Comparison of ENCODE assay signal across 1 cellular context in the genomic region with DNA sequence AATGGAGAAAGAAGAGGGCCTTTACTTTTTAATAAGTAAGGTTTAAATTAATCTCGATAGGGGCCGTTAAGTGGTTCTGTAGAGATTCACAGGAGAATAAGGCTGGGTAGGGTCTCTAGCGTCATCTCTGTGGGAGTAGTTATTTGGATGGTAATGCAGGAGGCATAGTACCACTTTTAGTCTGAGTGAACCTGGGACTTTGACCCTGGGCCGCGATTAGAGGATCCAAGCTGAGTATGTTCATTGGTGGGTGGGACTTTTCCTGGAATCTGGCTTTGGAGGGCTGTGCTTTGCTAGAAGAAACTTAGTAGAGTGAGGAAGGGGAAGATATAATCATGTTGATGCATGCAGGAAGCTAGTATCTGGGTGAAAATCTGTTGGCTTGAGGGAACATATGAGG.
A peak's percentile ranks its signal among the peaks of the same experiment; 100 is the strongest.
TF ChIP-seq lines count a peak whose summit lies in the region.

No MANE protein-coding gene starts in this region.

TF ChIP-seq in HepG2, 621 proteins besides CTCF, POLR2A, EP300 and RAD21 (continues in another document):
- TF ChIP-seq ZMYM3 (CRISPR knock-in tag; IDR thresholded peaks at IDR 0.05) = 0 out of 2 replicates have a peak, but pooled peaks have one; percentile 23
- TF ChIP-seq, protein P1, sequence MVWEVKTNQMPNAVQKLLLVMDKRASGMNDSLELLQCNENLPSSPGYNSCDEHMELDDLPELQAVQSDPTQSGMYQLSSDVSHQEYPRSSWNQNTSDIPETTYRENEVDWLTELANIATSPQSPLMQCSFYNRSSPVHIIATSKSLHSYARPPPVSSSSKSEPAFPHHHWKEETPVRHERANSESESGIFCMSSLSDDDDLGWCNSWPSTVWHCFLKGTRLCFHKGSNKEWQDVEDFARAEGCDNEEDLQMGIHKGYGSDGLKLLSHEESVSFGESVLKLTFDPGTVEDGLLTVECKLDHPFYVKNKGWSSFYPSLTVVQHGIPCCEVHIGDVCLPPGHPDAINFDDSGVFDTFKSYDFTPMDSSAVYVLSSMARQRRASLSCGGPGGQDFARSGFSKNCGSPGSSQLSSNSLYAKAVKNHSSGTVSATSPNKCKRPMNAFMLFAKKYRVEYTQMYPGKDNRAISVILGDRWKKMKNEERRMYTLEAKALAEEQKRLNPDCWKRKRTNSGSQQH (CRISPR knock-in tag; IDR thresholded peaks at IDR 0.05; ENCODE audit: low read depth) = no peak
- TF ChIP-seq, protein P2, sequence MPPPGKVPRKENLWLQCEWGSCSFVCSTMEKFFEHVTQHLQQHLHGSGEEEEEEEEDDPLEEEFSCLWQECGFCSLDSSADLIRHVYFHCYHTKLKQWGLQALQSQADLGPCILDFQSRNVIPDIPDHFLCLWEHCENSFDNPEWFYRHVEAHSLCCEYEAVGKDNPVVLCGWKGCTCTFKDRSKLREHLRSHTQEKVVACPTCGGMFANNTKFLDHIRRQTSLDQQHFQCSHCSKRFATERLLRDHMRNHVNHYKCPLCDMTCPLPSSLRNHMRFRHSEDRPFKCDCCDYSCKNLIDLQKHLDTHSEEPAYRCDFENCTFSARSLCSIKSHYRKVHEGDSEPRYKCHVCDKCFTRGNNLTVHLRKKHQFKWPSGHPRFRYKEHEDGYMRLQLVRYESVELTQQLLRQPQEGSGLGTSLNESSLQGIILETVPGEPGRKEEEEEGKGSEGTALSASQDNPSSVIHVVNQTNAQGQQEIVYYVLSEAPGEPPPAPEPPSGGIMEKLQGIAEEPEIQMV (CRISPR knock-in tag; IDR thresholded peaks at IDR 0.05; ENCODE audit: low read depth) = no peak
- TF ChIP-seq ZFP1 (CRISPR knock-in tag; IDR thresholded peaks at IDR 0.05) = no peak
- TF ChIP-seq ZSCAN9 (CRISPR knock-in tag; IDR thresholded peaks at IDR 0.05; ENCODE audit: borderline replicate concordance) = peak; percentile 69; the same call in 1 of the 2 replicates
- no peak for TF ChIP-seq ZNF343 (CRISPR knock-in tag; IDR thresholded peaks at IDR 0.05)
- 0 out of 2 replicates have a peak, but pooled peaks have one; percentile 24 for TF ChIP-seq ZNF317 (CRISPR knock-in tag; IDR thresholded peaks at IDR 0.05)
- TF ChIP-seq LCORL (IDR thresholded peaks at IDR 0.05) = no peak
- peak; percentile 68 for TF ChIP-seq LCORL (CRISPR knock-in tag; IDR thresholded peaks at IDR 0.05)
- 0 out of 2 replicates have a peak, but pooled peaks have one; percentile 25 for TF ChIP-seq HDAC2 (CRISPR knock-in tag; IDR thresholded peaks at IDR 0.05)
- TF ChIP-seq SOX13 (IDR thresholded peaks at IDR 0.05) = no peak
- TF ChIP-seq SOX13 (CRISPR knock-in tag; conservative IDR thresholded peaks at IDR 0.05 in 1 of 2, IDR thresholded peaks at IDR 0.05 in 1 of 2) = peak in 1 of 2 experiments; percentile 28; a peak in 1 of 4 replicates
- TF ChIP-seq, protein P3, sequence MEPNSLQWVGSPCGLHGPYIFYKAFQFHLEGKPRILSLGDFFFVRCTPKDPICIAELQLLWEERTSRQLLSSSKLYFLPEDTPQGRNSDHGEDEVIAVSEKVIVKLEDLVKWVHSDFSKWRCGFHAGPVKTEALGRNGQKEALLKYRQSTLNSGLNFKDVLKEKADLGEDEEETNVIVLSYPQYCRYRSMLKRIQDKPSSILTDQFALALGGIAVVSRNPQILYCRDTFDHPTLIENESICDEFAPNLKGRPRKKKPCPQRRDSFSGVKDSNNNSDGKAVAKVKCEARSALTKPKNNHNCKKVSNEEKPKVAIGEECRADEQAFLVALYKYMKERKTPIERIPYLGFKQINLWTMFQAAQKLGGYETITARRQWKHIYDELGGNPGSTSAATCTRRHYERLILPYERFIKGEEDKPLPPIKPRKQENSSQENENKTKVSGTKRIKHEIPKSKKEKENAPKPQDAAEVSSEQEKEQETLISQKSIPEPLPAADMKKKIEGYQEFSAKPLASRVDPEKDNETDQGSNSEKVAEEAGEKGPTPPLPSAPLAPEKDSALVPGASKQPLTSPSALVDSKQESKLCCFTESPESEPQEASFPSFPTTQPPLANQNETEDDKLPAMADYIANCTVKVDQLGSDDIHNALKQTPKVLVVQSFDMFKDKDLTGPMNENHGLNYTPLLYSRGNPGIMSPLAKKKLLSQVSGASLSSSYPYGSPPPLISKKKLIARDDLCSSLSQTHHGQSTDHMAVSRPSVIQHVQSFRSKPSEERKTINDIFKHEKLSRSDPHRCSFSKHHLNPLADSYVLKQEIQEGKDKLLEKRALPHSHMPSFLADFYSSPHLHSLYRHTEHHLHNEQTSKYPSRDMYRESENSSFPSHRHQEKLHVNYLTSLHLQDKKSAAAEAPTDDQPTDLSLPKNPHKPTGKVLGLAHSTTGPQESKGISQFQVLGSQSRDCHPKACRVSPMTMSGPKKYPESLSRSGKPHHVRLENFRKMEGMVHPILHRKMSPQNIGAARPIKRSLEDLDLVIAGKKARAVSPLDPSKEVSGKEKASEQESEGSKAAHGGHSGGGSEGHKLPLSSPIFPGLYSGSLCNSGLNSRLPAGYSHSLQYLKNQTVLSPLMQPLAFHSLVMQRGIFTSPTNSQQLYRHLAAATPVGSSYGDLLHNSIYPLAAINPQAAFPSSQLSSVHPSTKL (CRISPR knock-in tag; IDR thresholded peaks at IDR 0.05) = peak; percentile 80
- TF ChIP-seq HNF4A (CRISPR knock-in tag; IDR thresholded peaks at IDR 0.05) = peak; percentile 93
- TF ChIP-seq, protein P4, sequence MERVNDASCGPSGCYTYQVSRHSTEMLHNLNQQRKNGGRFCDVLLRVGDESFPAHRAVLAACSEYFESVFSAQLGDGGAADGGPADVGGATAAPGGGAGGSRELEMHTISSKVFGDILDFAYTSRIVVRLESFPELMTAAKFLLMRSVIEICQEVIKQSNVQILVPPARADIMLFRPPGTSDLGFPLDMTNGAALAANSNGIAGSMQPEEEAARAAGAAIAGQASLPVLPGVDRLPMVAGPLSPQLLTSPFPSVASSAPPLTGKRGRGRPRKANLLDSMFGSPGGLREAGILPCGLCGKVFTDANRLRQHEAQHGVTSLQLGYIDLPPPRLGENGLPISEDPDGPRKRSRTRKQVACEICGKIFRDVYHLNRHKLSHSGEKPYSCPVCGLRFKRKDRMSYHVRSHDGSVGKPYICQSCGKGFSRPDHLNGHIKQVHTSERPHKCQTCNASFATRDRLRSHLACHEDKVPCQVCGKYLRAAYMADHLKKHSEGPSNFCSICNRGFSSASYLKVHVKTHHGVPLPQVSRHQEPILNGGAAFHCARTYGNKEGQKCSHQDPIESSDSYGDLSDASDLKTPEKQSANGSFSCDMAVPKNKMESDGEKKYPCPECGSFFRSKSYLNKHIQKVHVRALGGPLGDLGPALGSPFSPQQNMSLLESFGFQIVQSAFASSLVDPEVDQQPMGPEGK (CRISPR knock-in tag; IDR thresholded peaks at IDR 0.05) = peak; percentile 41; the same call in 1 of the 2 replicates
- TF ChIP-seq XRCC5 (optimal IDR thresholded peaks at IDR 0.05; ENCODE audit: low read length) = peak; percentile 26
- TF ChIP-seq KLF16 (CRISPR knock-in tag; IDR thresholded peaks at IDR 0.05) = peak in 1 of 2 experiments; percentile 54; a peak in 1 of 4 replicates
- peak; percentile 21; the same call in 1 of the 2 replicates for TF ChIP-seq KAT8 (CRISPR knock-in tag; IDR thresholded peaks at IDR 0.05)
- peak; percentile 71; the same call in 1 of the 2 replicates for TF ChIP-seq BCL6 (CRISPR knock-in tag; IDR thresholded peaks at IDR 0.05)
- no peak; the same call in 1 of the 2 replicates for TF ChIP-seq ZNF12 (CRISPR knock-in tag; IDR thresholded peaks at IDR 0.05)
- TF ChIP-seq, protein P5, sequence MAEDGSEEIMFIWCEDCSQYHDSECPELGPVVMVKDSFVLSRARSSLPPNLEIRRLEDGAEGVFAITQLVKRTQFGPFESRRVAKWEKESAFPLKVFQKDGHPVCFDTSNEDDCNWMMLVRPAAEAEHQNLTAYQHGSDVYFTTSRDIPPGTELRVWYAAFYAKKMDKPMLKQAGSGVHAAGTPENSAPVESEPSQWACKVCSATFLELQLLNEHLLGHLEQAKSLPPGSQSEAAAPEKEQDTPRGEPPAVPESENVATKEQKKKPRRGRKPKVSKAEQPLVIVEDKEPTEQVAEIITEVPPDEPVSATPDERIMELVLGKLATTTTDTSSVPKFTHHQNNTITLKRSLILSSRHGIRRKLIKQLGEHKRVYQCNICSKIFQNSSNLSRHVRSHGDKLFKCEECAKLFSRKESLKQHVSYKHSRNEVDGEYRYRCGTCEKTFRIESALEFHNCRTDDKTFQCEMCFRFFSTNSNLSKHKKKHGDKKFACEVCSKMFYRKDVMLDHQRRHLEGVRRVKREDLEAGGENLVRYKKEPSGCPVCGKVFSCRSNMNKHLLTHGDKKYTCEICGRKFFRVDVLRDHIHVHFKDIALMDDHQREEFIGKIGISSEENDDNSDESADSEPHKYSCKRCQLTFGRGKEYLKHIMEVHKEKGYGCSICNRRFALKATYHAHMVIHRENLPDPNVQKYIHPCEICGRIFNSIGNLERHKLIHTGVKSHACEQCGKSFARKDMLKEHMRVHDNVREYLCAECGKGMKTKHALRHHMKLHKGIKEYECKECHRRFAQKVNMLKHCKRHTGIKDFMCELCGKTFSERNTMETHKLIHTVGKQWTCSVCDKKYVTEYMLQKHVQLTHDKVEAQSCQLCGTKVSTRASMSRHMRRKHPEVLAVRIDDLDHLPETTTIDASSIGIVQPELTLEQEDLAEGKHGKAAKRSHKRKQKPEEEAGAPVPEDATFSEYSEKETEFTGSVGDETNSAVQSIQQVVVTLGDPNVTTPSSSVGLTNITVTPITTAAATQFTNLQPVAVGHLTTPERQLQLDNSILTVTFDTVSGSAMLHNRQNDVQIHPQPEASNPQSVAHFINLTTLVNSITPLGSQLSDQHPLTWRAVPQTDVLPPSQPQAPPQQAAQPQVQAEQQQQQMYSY (CRISPR knock-in tag; IDR thresholded peaks at IDR 0.05) = no peak
- no peak for TF ChIP-seq SIX1 (CRISPR knock-in tag; IDR thresholded peaks at IDR 0.05; ENCODE audit: borderline replicate concordance)
- peak; percentile 59 for TF ChIP-seq TEAD3 (CRISPR knock-in tag; optimal IDR thresholded peaks at IDR 0.05; ENCODE audit: borderline replicate concordance)
- TF ChIP-seq GFI1 (CRISPR knock-in tag; IDR thresholded peaks at IDR 0.05; ENCODE audit: borderline replicate concordance) = peak; percentile 87
- peak; percentile 21; the same call in 1 of the 2 replicates for TF ChIP-seq YEATS2 (CRISPR knock-in tag; IDR thresholded peaks at IDR 0.05; ENCODE audit: borderline replicate concordance)
- peak; percentile 66; the same call in 1 of the 2 replicates for TF ChIP-seq POGZ (CRISPR knock-in tag; IDR thresholded peaks at IDR 0.05)
- TF ChIP-seq HMG20B (CRISPR knock-in tag; conservative IDR thresholded peaks at IDR 0.05) = 0 out of 2 replicates have a peak, but pooled peaks have one; percentile 37
- TF ChIP-seq ZEB1 (IDR thresholded peaks at IDR 0.05; ENCODE audit: insufficient replicate concordance, low read depth) = peak; percentile 28
- 0 out of 2 replicates have a peak, but pooled peaks have one; percentile 55 for TF ChIP-seq PHF21A (CRISPR knock-in tag; IDR thresholded peaks at IDR 0.05)
- TF ChIP-seq MED1 (CRISPR knock-in tag; IDR thresholded peaks at IDR 0.05) = peak; percentile 48; the same call in 1 of the 2 replicates
- TF ChIP-seq ZMYM2 (CRISPR knock-in tag; IDR thresholded peaks at IDR 0.05) = 0 out of 2 replicates have a peak, but pooled peaks have one; percentile 26
- peak; percentile 12; the same call in 1 of the 2 replicates for TF ChIP-seq FOXO1 (CRISPR knock-in tag; IDR thresholded peaks at IDR 0.05)
- peak; percentile 93 for TF ChIP-seq HNF4G (IDR thresholded peaks at IDR 0.05; ENCODE audit: borderline replicate concordance, low read depth, low read length)
- TF ChIP-seq HNF4G (CRISPR knock-in tag; IDR thresholded peaks at IDR 0.05; ENCODE audit: borderline replicate concordance, low read depth) = no peak; the same call in 1 of the 2 replicates
- TF ChIP-seq SPEN (CRISPR knock-in tag; IDR thresholded peaks at IDR 0.05; ENCODE audit: low read depth) = no peak
- peak; percentile 59; the same call in 1 of the 2 replicates for TF ChIP-seq SALL1 (CRISPR knock-in tag; IDR thresholded peaks at IDR 0.05)
- TF ChIP-seq PPARG (CRISPR knock-in tag; conservative IDR thresholded peaks at IDR 0.05) = 0 out of 2 replicates have a peak, but pooled peaks have one; percentile 26
- TF ChIP-seq FOXA3 (CRISPR knock-in tag; IDR thresholded peaks at IDR 0.05) = peak; percentile 27; the same call in 1 of the 2 replicates
- TF ChIP-seq, protein P6, sequence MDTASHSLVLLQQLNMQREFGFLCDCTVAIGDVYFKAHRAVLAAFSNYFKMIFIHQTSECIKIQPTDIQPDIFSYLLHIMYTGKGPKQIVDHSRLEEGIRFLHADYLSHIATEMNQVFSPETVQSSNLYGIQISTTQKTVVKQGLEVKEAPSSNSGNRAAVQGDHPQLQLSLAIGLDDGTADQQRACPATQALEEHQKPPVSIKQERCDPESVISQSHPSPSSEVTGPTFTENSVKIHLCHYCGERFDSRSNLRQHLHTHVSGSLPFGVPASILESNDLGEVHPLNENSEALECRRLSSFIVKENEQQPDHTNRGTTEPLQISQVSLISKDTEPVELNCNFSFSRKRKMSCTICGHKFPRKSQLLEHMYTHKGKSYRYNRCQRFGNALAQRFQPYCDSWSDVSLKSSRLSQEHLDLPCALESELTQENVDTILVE (CRISPR knock-in tag; IDR thresholded peaks at IDR 0.05) = no peak
- TF ChIP-seq, protein P7, sequence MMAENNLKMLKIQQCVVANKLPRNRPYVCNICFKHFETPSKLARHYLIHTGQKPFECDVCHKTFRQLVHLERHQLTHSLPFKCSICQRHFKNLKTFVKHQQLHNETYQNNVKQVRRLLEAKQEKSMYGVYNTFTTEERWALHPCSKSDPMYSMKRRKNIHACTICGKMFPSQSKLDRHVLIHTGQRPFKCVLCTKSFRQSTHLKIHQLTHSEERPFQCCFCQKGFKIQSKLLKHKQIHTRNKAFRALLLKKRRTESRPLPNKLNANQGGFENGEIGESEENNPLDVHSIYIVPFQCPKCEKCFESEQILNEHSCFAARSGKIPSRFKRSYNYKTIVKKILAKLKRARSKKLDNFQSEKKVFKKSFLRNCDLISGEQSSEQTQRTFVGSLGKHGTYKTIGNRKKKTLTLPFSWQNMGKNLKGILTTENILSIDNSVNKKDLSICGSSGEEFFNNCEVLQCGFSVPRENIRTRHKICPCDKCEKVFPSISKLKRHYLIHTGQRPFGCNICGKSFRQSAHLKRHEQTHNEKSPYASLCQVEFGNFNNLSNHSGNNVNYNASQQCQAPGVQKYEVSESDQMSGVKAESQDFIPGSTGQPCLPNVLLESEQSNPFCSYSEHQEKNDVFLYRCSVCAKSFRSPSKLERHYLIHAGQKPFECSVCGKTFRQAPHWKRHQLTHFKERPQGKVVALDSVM (CRISPR knock-in tag; IDR thresholded peaks at IDR 0.05) = 0 out of 2 replicates have a peak, but pooled peaks have one; percentile 17
- peak; percentile 67; the same call in 1 of the 2 replicates for TF ChIP-seq RCOR2 (CRISPR knock-in tag; IDR thresholded peaks at IDR 0.05)
- 0 out of 2 replicates have a peak, but pooled peaks have one; percentile 25 for TF ChIP-seq SAP130 (CRISPR knock-in tag; IDR thresholded peaks at IDR 0.05; ENCODE audit: low read depth)
- TF ChIP-seq NR2F6 (IDR thresholded peaks at IDR 0.05) = peak; percentile 37; the same call in 1 of the 2 replicates
- 0 out of 2 replicates have a peak, but pooled peaks have one; percentile 48 for TF ChIP-seq NR2F6 (CRISPR knock-in tag; IDR thresholded peaks at IDR 0.05)
- TF ChIP-seq ZNF83 (CRISPR knock-in tag; IDR thresholded peaks at IDR 0.05; ENCODE audit: borderline replicate concordance) = no peak
- peak; percentile 33; the same call in 1 of the 2 replicates for TF ChIP-seq CREM (IDR thresholded peaks at IDR 0.05)
- TF ChIP-seq CREM (CRISPR knock-in tag; IDR thresholded peaks at IDR 0.05) = no peak
- TF ChIP-seq MIXL1 (CRISPR knock-in tag; IDR thresholded peaks at IDR 0.05) = 0 out of 2 replicates have a peak, but pooled peaks have one; percentile 31
- TF ChIP-seq, protein P8, sequence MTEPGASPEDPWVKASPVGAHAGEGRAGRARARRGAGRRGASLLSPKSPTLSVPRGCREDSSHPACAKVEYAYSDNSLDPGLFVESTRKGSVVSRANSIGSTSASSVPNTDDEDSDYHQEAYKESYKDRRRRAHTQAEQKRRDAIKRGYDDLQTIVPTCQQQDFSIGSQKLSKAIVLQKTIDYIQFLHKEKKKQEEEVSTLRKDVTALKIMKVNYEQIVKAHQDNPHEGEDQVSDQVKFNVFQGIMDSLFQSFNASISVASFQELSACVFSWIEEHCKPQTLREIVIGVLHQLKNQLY (CRISPR knock-in tag; IDR thresholded peaks at IDR 0.05) = no peak
